ENCODE assay signal across 12 cellular contexts in genomic region chr3:171873561-171873960, GRCh38. TPM values are rescaled to one million over a fixed set of nuclear protein-coding genes. Genes with fewer than 3 reads are reported as not detected.
DNase-seq lines count a peak whose midpoint lies in the region; ATAC-seq, FAIRE-seq and TF ChIP-seq lines count a peak whose summit lies in the region.
"Had no signal": no experiment of that assay in that cellular context is flagged by ENCODE, and none has a peak within 500 bp of the region (broad histone marks: within the 10 kb centered on the region; RNA-seq: fewer than 3 reads in every experiment).

No MANE protein-coding gene starts in this region.

- H3K4me3 Mint-ChIP-seq in endodermal cell: no peak overlapping the region
- H3K4me3 Mint-ChIP-seq: stimulated activated memory B cell treated with anti-CD40 and anti-IgM and Interleukin-4, amounts not matched to agents 10 μg/mL and 1 μg/mL and 100 μg/mL, for 72 hours had no signal

- intact Hi-C loops in IMR-90 (cut with micrococcal nuclease): no loop called here

- H2AFZ ChIP-seq in IMR-90 (replicated peaks; ENCODE audit: low read length, poor library complexity) (no peak overlapping the region), neural cell (ENCODE audit: low read depth, low read length) (no peak overlapping the region)

- H4K20me1 ChIP-seq in IMR-90 (ENCODE audit: insufficient read depth, low read length): no peaks in the 10 kb centered on the region
- no peaks in the 10 kb centered on the region for H4K20me1 ChIP-seq in neural cell (ENCODE audit: insufficient read depth)

- H3K9me3 Mint-ChIP-seq in endodermal cell: no peaks in the 10 kb centered on the region
- H3K9me3 Mint-ChIP-seq: stimulated activated memory B cell treated with anti-CD40 and anti-IgM and Interleukin-4, amounts not matched to agents 10 μg/mL and 1 μg/mL and 100 μg/mL, for 72 hours had no signal

- no peaks in the 10 kb centered on the region for H3K36me3 ChIP-seq in IMR-90 (ENCODE audit: control insufficient read depth, insufficient read depth, low read length)
- H3K36me3 ChIP-seq in endodermal cell (ENCODE audit: control insufficient read depth, insufficient read depth, low read length): no peaks in the 10 kb centered on the region
- no peaks in the 10 kb centered on the region for H3K36me3 ChIP-seq in neural cell (ENCODE audit: insufficient read depth, low read length)

- FAIRE-seq in GM19239 (lab: Jason Lieb, UNC): no peak

- peak; percentile 4; the same call in 1 of the 2 replicates for ATAC-seq in IMR-90 (ENCODE audit: low read depth)
- ATAC-seq: stimulated activated memory B cell treated with anti-CD40 and anti-IgM and Interleukin-4, amounts not matched to agents 10 μg/mL and 1 μg/mL and 100 μg/mL, for 72 hours had no signal

- CTCF ChIA-PET in IMR-90 (lab: Yijun Ruan, JAX): interaction anchor here (0.5 to 1.2 kb wide), 2 partner anchors 44 to 187 kb away, joined by 3 to 4 read pairs; no protein-coding TSS in a partner anchor

- H3K27me3 Mint-ChIP-seq in endodermal cell (ENCODE audit: insufficient read depth): peaks cover 4% of the 10 kb centered on the region
- H3K27me3 Mint-ChIP-seq: stimulated activated memory B cell treated with anti-CD40 and anti-IgM and Interleukin-4, amounts not matched to agents 10 μg/mL and 1 μg/mL and 100 μg/mL, for 72 hours had no signal

- H3K27ac ChIP-seq in IMR-90 (ENCODE audit: insufficient read depth, low read length) (peak overlapping the region; percentile 93), endodermal cell (ENCODE audit: low read depth, low read length) (peak overlapping the region; percentile 89), neural cell (ENCODE audit: low read length) (peak overlapping the region; percentile 19)

- H3K4me3 ChIP-seq in AG09309 (ENCODE audit: control insufficient read depth, low read depth, low read length) (no peak overlapping the region), IMR-90 (ENCODE audit: insufficient read depth, low read depth, low read length) (no peak overlapping the region), endodermal cell (ENCODE audit: low read length) (no peak overlapping the region), neural cell (ENCODE audit: low read length) (no peak overlapping the region)
- H3K4me3 ChIP-seq: mucosa of descending colon had no signal

- POLR2A ChIA-PET in IMR-90 (lab: Charles Lee; ENCODE audit: unreplicated experiment): interaction anchor here (1.3 kb wide), 1 partner anchor 101 kb away, joined by 3 read pairs; no protein-coding TSS in a partner anchor

- in situ Hi-C loops in IMR-90 (cut with MboI; ENCODE audit: low sequenced_read_pairs): no loop called here

- H3K9me2 ChIP-seq in neural cell (ENCODE audit: insufficient read depth, low read length): no peaks in the 10 kb centered on the region

- no peaks in the 10 kb centered on the region for H3K9me3 ChIP-seq in IMR-90 (ENCODE audit: control insufficient read depth, insufficient read depth, low read length)
- no peaks in the 10 kb centered on the region for H3K9me3 ChIP-seq in endodermal cell (ENCODE audit: control insufficient read depth, low read length)
- no peaks in the 10 kb centered on the region for H3K9me3 ChIP-seq in neural cell (ENCODE audit: low read length)
- H3K9me3 ChIP-seq: mucosa of descending colon had no signal

- no peaks in the 10 kb centered on the region for H3K27me3 ChIP-seq in IMR-90 (ENCODE audit: control insufficient read depth, insufficient read depth, low read length)
- H3K27me3 ChIP-seq in endodermal cell (ENCODE audit: control insufficient read depth, insufficient read depth, low read length, poor library complexity, severe bottlenecking): no peaks in the 10 kb centered on the region
- no peaks in the 10 kb centered on the region for H3K27me3 ChIP-seq in neural cell (ENCODE audit: insufficient read depth, low read depth, low read length)

- peak overlapping the region; percentile 88; the same call in 2 of the 3 replicates for H2BK15ac ChIP-seq in IMR-90 (ENCODE audit: low read depth, low read length)

- peaks cover 8% of the 10 kb centered on the region for H3K4me1 Mint-ChIP-seq in endodermal cell
- H3K4me1 Mint-ChIP-seq: stimulated activated memory B cell treated with anti-CD40 and anti-IgM and Interleukin-4, amounts not matched to agents 10 μg/mL and 1 μg/mL and 100 μg/mL, for 72 hours had no signal

- no peak overlapping the region for H2AK9ac ChIP-seq in IMR-90 (replicated peaks; ENCODE audit: low read depth, low read length, poor library complexity)

- no TSS peak for BruUV-seq in IMR-90 (replicated peaks; lab: Mats Ljungman, UMichigan)

- no peak for TF ChIP-seq RAD21 in IMR-90 (IDR thresholded peaks at IDR 0.05; ENCODE audit: low read length)
- no peak for TF ChIP-seq RAD21 in neural cell (conservative IDR thresholded peaks at IDR 0.05)

- H2BK120ac ChIP-seq in IMR-90 (ENCODE audit: low read depth, low read length): peak overlapping the region; percentile 92

- H3K14ac ChIP-seq in IMR-90 (replicated peaks; ENCODE audit: low read depth, low read length): peak overlapping the region; percentile 82

- H3K4ac ChIP-seq in IMR-90 (ENCODE audit: low read depth, low read length): peak overlapping the region; percentile 90

- H2AK5ac ChIP-seq in IMR-90 (ENCODE audit: low read depth, low read length): peak overlapping the region; percentile 89; the same call in 1 of the 2 replicates

- TF ChIP-seq POLR2A in IMR-90 (IDR thresholded peaks at IDR 0.05; ENCODE audit: low read depth, low read length): no peak

- peaks cover 0 to 15% of the 10 kb centered on the region in 2 experiments; a peak in 1 of 4 replicates for H3K79me1 ChIP-seq in IMR-90 (ENCODE audit: low read depth in 1 of 2, low read length in 2 of 2)

- peak overlapping the region; percentile 99 for H3K18ac ChIP-seq in IMR-90 (ENCODE audit: low read depth, low read length)

- peaks cover 8% of the 10 kb centered on the region for H3F3A ChIP-seq in neural cell (ENCODE audit: insufficient read depth, low read length, poor library complexity, severe bottlenecking)

- H3K56ac ChIP-seq in IMR-90 (ENCODE audit: extremely low read depth, insufficient read depth, low read length): peak overlapping the region; percentile 2; the same call in 1 of the 2 replicates

- TF ChIP-seq CTCF in AG09309 (IDR thresholded peaks at IDR 0.05; ENCODE audit: control insufficient read depth, insufficient read depth, low read depth, low read length, missing control alignments) (no peak), IMR-90 (conservative IDR thresholded peaks at IDR 0.05; ENCODE audit: low read depth, low read length) (no peak), endodermal cell (conservative IDR thresholded peaks at IDR 0.05) (no peak), neural cell (IDR thresholded peaks at IDR 0.05; ENCODE audit: poor library complexity, severe bottlenecking) (no peak)

- H2BK20ac ChIP-seq in IMR-90 (ENCODE audit: low read depth, low read length): peak overlapping the region; percentile 94

- peak overlapping the region; percentile 66; the same call in 1 of the 2 replicates for H3K23ac ChIP-seq in IMR-90 (ENCODE audit: low read depth, low read length)

- peak overlapping the region; percentile 84 for H4K91ac ChIP-seq in IMR-90 (ENCODE audit: insufficient read depth, low read depth, low read length)

- H3K27ac Mint-ChIP-seq in endodermal cell: no peak overlapping the region
- H3K27ac Mint-ChIP-seq: stimulated activated memory B cell treated with anti-CD40 and anti-IgM and Interleukin-4, amounts not matched to agents 10 μg/mL and 1 μg/mL and 100 μg/mL, for 72 hours had no signal

- peak overlapping the region; percentile 17; the same call in 1 of the 2 replicates for H3K4me2 ChIP-seq in IMR-90 (ENCODE audit: low read depth, low read length)
- H3K4me2 ChIP-seq in neural cell (ENCODE audit: low read length): no peak overlapping the region

- peaks cover 19% of the 10 kb centered on the region for H3K9me1 ChIP-seq in IMR-90 (ENCODE audit: insufficient read depth, low read length)

- peak overlapping the region; percentile 97 for H2BK5ac ChIP-seq in IMR-90 (ENCODE audit: low read depth, low read length, poor library complexity, severe bottlenecking)

- H4K8ac ChIP-seq in IMR-90 (ENCODE audit: low read depth in 2 of 2, low read length in 2 of 2): peak overlapping the region; percentile 34 to 85

- H4K5ac ChIP-seq in IMR-90 (ENCODE audit: low read depth, low read length): peak overlapping the region; percentile 89

- WGBS in IMR-90 (ENCODE audit: extremely low coverage in 2 of 2, insufficient read length in 1 of 2), 2 experiments: no CpG with 5 or more reads among the region's 1 CpG
- WGBS in endodermal cell (ENCODE audit: insufficient coverage in 1 of 2, insufficient read length in 1 of 2), 2 experiments: 96 to 100% methylated on average over 1 of the region's 1 CpG

- H3K9ac ChIP-seq in IMR-90 (ENCODE audit: low read depth, low read length) (peak overlapping the region; percentile 27; the same call in 1 of the 2 replicates), endodermal cell (ENCODE audit: extremely low read depth, low read length, poor library complexity, severe bottlenecking) (no peak overlapping the region), neural cell (ENCODE audit: low read length) (no peak overlapping the region)

- DNase-seq in AG09309 (ENCODE audit: low read depth) (peak; percentile 37), IMR-90 (peak; percentile 70), endodermal cell (no peak), GM19239 (ENCODE audit: insufficient read length, low spot score) (no peak), cerebellum (ENCODE audit: low spot score) (no peak)
- no peak for DNase-seq in stimulated activated naive CD4-positive, alpha-beta T cell treated with Interleukin-2 at 50 U/mL for 16 hours (lab: John Stamatoyannopoulos, UW)
- no peak for DNase-seq in central memory CD4-positive, alpha-beta T cell
- DNase-seq: amygdala, mucosa of descending colon had no signal

- dilution Hi-C loops in IMR-90 (cut with HindIII; ENCODE audit: low sequenced_read_pairs, unreplicated experiment): no loop called here

- no peaks in the 10 kb centered on the region for H3K36me3 Mint-ChIP-seq in endodermal cell (ENCODE audit: low read depth)
- H3K36me3 Mint-ChIP-seq: stimulated activated memory B cell treated with anti-CD40 and anti-IgM and Interleukin-4, amounts not matched to agents 10 μg/mL and 1 μg/mL and 100 μg/mL, for 72 hours had no signal

- peaks cover 28% of the 10 kb centered on the region for H3K4me1 ChIP-seq in IMR-90 (ENCODE audit: control insufficient read depth, insufficient read depth, low read length)
- no peaks in the 10 kb centered on the region for H3K4me1 ChIP-seq in endodermal cell (ENCODE audit: control insufficient read depth, insufficient read depth, low read length)

- TF ChIP-seq EP300 in neural cell (conservative IDR thresholded peaks at IDR 0.05; ENCODE audit: poor library complexity, severe bottlenecking): no peak

- H3K79me2 ChIP-seq in neural cell (replicated peaks; ENCODE audit: insufficient read depth, low read length): no peaks in the 10 kb centered on the region

TF ChIP-seq in neural cell, 6 proteins besides CTCF, POLR2A, EP300 and RAD21 (continues in another document):
- no peak for TF ChIP-seq POLR2AphosphoS5 (IDR thresholded peaks at IDR 0.05)

RNA-seq across cellular contexts. Expression of gene TMEM212, which starts 30.4 kb away (rescaled TPM):
- total RNA-seq in IMR-90 (2012; rRNA removed) (not detected in 2 replicates), endodermal cell (not detected), cerebellum (not detected)
- polyA plus RNA-seq in IMR-90 (2012; rRNA removed) (not detected in 2 replicates), neural cell (not detected in 2 replicates)
- polyA plus RNA-seq in IMR-90 (2012; cell fraction: cytosol; rRNA removed): not detected in 2 replicates
- not detected in 2 replicates for polyA plus RNA-seq in IMR-90 (2012; cell fraction: nucleus; rRNA removed; ENCODE audit: low replicate concordance)
- polyA plus RNA-seq in endodermal cell (2013, experiment 1 of 2): not detected
- not detected for polyA plus RNA-seq in endodermal cell (2013, experiment 2 of 2)
- not detected in 2 replicates for polyA minus RNA-seq in neural cell
- total RNA-seq: mucosa of descending colon; T-helper 1 cell treated with Interleukin-12 subunit alpha and Interleukin-12 subunit beta and Interleukin-4 antibody, amounts not matched to agents 30 ng/mL and 1 ng/mL, for 36 hours had no signal

Comparison
In these comparisons a context has a peak if more than half of its experiments do, and no peak if none do; other contexts are left out.
1. DNase-seq: peak in AG09309 (single experiment) and IMR-90 (single experiment); none in endodermal cell (single experiment), stimulated activated naive CD4-positive, alpha-beta T cell treated with Interleukin-2 at 50 U/mL for 16 hours (single experiment), GM19239 (single experiment), cerebellum (single experiment) and central memory CD4-positive, alpha-beta T cell (single experiment).
2. H3K27ac ChIP-seq: peak in every context shown above with its lines; median percentile 93 in IMR-90; 89 in endodermal cell; 19 in neural cell.